ENCODE assay signal across 25 cellular contexts in the genomic region with DNA sequence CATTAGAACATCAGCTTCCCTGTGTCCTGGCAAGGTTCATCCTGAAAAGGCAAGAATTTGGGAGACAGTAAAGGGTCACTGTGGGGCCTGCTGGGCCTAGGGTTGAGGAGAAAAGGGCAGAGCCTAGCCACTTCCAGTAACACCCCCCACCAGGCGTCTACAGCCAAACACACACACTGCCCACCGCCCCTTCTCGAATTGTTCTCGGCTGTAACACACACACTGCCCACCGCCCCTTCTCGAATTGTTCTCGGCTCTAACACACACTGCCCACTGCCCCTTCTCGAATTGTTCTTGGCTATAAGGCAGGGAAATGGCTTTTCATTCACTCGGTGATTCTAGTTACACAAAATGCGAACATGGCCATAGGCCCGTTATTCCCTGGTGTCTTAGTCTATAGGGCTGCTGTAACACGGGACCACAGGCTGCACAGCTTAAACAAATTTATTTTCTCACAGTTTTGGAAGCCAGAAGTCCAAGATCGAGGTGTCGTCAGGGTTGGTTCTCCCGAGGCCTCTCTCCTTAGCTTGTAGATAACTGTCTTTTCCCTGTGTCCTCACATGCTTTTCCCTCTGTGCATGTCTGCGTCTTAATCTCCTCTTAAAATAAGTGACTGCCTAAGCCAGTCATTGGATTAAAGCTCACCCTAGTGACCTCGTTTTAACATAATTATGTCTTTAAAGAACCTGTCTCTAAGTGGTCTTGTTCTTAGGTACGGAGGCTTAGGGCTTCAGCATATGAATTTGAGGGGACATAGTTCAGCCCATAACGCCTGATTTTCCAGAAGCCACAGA.
"Had no signal": no experiment of that assay in that cellular context is flagged by ENCODE, and none has a peak within 500 bp of the region (broad histone marks: within the 10 kb centered on the region; RNA-seq: fewer than 3 reads in every experiment).

No MANE protein-coding gene starts in this region.

- H3K9me3 ChIP-seq: esophagus squamous epithelium, psoas muscle, spleen, testis had no signal

- H3K27ac Mint-ChIP-seq: activated CD4-positive, alpha-beta T cell treated with anti-CD3 and anti-CD28 coated beads for 36 hours; activated naive CD4-positive, alpha-beta T cell treated with anti-CD3 and anti-CD28 coated beads, Interleukin-2, amount 50 U/mL, for 24 hours; activated naive CD8-positive, alpha-beta T cell treated with anti-CD3 and anti-CD28 coated beads, Interleukin-2, amount 50 U/mL, for 24 hours; activated T-cell treated with anti-CD3 and anti-CD28 coated beads, Interleukin-2, amount 50 U/mL, for 24 hours; mesothelial cell of epicardium; nephron progenitor cell; T-cell; T-helper 2 cell treated with Interferon-gamma antibody and Interleukin-4, amounts not matched to agents 5 μg/mL and 100 μg/mL, for 36 hours had no signal

- ATAC-seq: activated CD4-positive, alpha-beta T cell treated with anti-CD3 and anti-CD28 coated beads for 36 hours; activated naive CD8-positive, alpha-beta T cell treated with anti-CD3 and anti-CD28 coated beads, Interleukin-2, amount 50 U/mL, for 24 hours; left cardiac atrium; psoas muscle; T-cell had no signal

- DNase-seq: activated CD4-positive, alpha-beta T cell treated with anti-CD3 and anti-CD28 coated beads for 36 hours; activated CD4-positive, CD25-positive, alpha-beta regulatory T cell; activated CD8-positive, alpha-beta memory T cell treated with anti-CD3 and anti-CD28 coated beads, Interleukin-2, amount 50 U/mL, for 4 hours; activated naive CD8-positive, alpha-beta T cell treated with anti-CD3 and anti-CD28 coated beads, Interleukin-2, amount 50 U/mL, for 24 hours; activated T-cell treated with anti-CD3 and anti-CD28 coated beads, Interleukin-2, amount 50 U/mL, for 24 hours; amygdala; dermis blood vessel endothelial cell; effector CD4-positive, alpha-beta T cell; esophagus squamous epithelium; foreskin melanocyte; left cardiac atrium; mammary epithelial cell; naive B cell; nephron progenitor cell; nucleus accumbens; psoas muscle; spleen; stimulated activated naive CD4-positive, alpha-beta T cell treated with Interleukin-2 at 50 U/mL for 16 hours; T-cell; testis; trophoblast cell had no signal

- H3K36me3 Mint-ChIP-seq: activated naive CD4-positive, alpha-beta T cell treated with anti-CD3 and anti-CD28 coated beads, Interleukin-2, amount 50 U/mL, for 24 hours; mesothelial cell of epicardium; naive B cell; T-cell had no signal

- H3K4me1 Mint-ChIP-seq: activated CD4-positive, alpha-beta T cell treated with anti-CD3 and anti-CD28 coated beads for 36 hours; activated naive CD4-positive, alpha-beta T cell treated with anti-CD3 and anti-CD28 coated beads, Interleukin-2, amount 50 U/mL, for 24 hours; mesothelial cell of epicardium had no signal

- H3K9me3 Mint-ChIP-seq: activated naive CD4-positive, alpha-beta T cell treated with anti-CD3 and anti-CD28 coated beads, Interleukin-2, amount 50 U/mL, for 24 hours; activated naive CD8-positive, alpha-beta T cell treated with anti-CD3 and anti-CD28 coated beads, Interleukin-2, amount 50 U/mL, for 24 hours; activated T-cell treated with anti-CD3 and anti-CD28 coated beads, Interleukin-2, amount 50 U/mL, for 24 hours; central memory CD8-positive, alpha-beta T cell; naive B cell; nephron progenitor cell; T-cell; T-helper 2 cell treated with Interferon-gamma antibody and Interleukin-4, amounts not matched to agents 5 μg/mL and 100 μg/mL, for 36 hours had no signal

- H3K4me3 Mint-ChIP-seq: activated CD4-positive, alpha-beta T cell treated with anti-CD3 and anti-CD28 coated beads for 36 hours; activated naive CD4-positive, alpha-beta T cell treated with anti-CD3 and anti-CD28 coated beads, Interleukin-2, amount 50 U/mL, for 24 hours; activated naive CD8-positive, alpha-beta T cell treated with anti-CD3 and anti-CD28 coated beads, Interleukin-2, amount 50 U/mL, for 24 hours; activated T-cell treated with anti-CD3 and anti-CD28 coated beads, Interleukin-2, amount 50 U/mL, for 24 hours; central memory CD8-positive, alpha-beta T cell; mesothelial cell of epicardium; naive B cell; nephron progenitor cell; T-cell; T-helper 2 cell treated with Interferon-gamma antibody and Interleukin-4, amounts not matched to agents 5 μg/mL and 100 μg/mL, for 36 hours had no signal

- H3K27me3 Mint-ChIP-seq: activated CD4-positive, alpha-beta T cell treated with anti-CD3 and anti-CD28 coated beads for 36 hours; activated naive CD4-positive, alpha-beta T cell treated with anti-CD3 and anti-CD28 coated beads, Interleukin-2, amount 50 U/mL, for 24 hours; activated naive CD8-positive, alpha-beta T cell treated with anti-CD3 and anti-CD28 coated beads, Interleukin-2, amount 50 U/mL, for 24 hours; naive B cell had no signal
